Comparison of ENCODE assay signal across 20 cellular contexts in the genomic region with DNA sequence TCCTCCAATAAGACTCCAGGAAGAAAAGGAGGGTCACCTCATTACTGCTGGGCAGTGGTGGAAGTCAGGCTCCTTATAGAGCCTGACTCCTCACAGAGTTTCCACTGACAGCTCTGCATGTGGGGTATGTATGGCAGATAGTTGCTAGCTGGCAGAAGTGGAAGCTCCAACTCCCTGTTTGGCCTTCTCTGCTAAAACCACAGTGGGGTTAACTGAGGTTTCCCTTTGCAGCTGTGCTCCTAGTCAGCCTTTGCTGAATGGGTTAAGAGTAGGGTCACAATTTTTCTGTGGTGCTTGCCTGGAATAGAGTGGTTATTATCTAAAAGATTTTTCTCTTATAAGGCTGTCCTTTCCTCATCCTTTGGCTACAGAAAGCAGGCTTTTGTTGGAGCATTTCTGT.
"Had no signal": no experiment of that assay in that cellular context is flagged by ENCODE, and none has a peak within 500 bp of the region (broad histone marks: within the 10 kb centered on the region; RNA-seq: fewer than 3 reads in every experiment).

No MANE protein-coding gene starts in this region.

- H3K4me1 ChIP-seq: right atrium auricular region, right lobe of liver, suprapubic skin, tibial artery, upper lobe of right lung had no signal

- H3K36me3 ChIP-seq: ovary, right lobe of liver, thoracic aorta, upper lobe of right lung had no signal

- H3K27ac ChIP-seq: left ventricle myocardium inferior, ovary, right atrium auricular region, right lobe of liver, skin epidermis, suprapubic skin, thoracic aorta, tibial artery, upper lobe of right lung had no signal

- DNase-seq: islet precursor cell; left ventricle myocardium inferior; mesendoderm; naive thymus-derived CD4-positive, alpha-beta T cell; ovary; right lobe of liver; stimulated activated CD4-positive, alpha-beta T cell treated with anti-CD3 and anti-CD28 coated beads, Interleukin-12 subunit alpha, Interleukin-12 subunit beta, amount 100 ng/mL, for 4 hours; stimulated activated CD4-positive, alpha-beta T cell treated with anti-CD3 and anti-CD28 coated beads, Interleukin-15, amount 100 ng/mL, for 24 hours; stimulated activated CD4-positive, alpha-beta T cell treated with anti-CD3 and anti-CD28 coated beads, Interleukin-4, amount 100 ng/mL, for 24 hours; stimulated activated naive CD4-positive, alpha-beta T cell; tibial artery; trophoblast cell; upper lobe of right lung had no signal

- ATAC-seq: naive thymus-derived CD4-positive, alpha-beta T cell; natural killer cell treated with Interleukin-12 subunit alpha and Interleukin-12 subunit beta and Interleukin-15 and Interleukin-18, amount 100 ng/mL, for 72 hours; right lobe of liver; stimulated activated effector memory CD8-positive, alpha-beta T cell treated with anti-CD3 and anti-CD28 coated beads, Interleukin-12 subunit alpha, Interleukin-12 subunit beta, amount 100 ng/mL, for 72 hours; upper lobe of right lung had no signal

- H3K9me3 ChIP-seq: ovary, upper lobe of right lung had no signal

- H3K4me3 ChIP-seq: left ventricle myocardium inferior, lung, ovary, right atrium auricular region, right lobe of liver, skin epidermis, suprapubic skin, thoracic aorta, tibial artery, upper lobe of right lung had no signal

- H3K27me3 ChIP-seq: ovary, right atrium auricular region, right lobe of liver, suprapubic skin, tibial artery, upper lobe of right lung had no signal
